ENCODE assay signal across 8 cellular contexts in the genomic region with DNA sequence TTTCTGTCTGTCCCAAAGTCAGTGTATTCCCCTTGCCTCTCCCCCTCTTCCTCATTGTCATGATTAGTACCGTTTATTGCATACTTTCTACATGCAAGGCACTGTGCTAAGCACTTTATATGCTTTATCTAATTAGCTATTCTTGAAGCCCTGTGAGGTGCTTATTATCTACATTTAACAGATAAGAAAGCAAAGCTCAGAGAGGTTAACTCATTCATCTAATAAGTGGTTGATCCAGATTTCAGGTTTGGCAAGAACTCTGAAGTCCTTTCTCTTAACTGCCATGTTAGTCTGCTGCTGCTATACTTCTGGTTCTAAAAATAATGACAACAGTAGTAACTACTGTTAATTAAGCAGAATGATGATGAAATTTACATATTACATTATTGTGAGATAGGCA. TPM values are rescaled to one million over a fixed set of nuclear protein-coding genes. Genes with fewer than 3 reads are reported as not detected.
A peak's percentile ranks its signal among the peaks of the same experiment; 100 is the strongest.
DNase-seq lines count a peak whose midpoint lies in the region.

No MANE protein-coding gene starts in this region.

- H3K27me3 ChIP-seq in layer of hippocampus (ENCODE audit: control insufficient read depth, insufficient read depth, low read length), result no peaks in the 10 kb centered on the region

- H3K27ac Mint-ChIP-seq in T-helper 1 cell treated with Interleukin-12 subunit alpha and Interleukin-12 subunit beta and Interleukin-4 antibody, amounts not matched to agents 30 μg/mL and 1 μg/mL, for 36 hours, result peak overlapping the region; percentile 91
- H3K27ac Mint-ChIP-seq in activated T-helper 1 cell treated with anti-CD3 and anti-CD28 coated beads, Interleukin-12 subunit alpha, Interleukin-12 subunit beta, Interleukin-2, Interleukin-4 antibody, amounts not matched to agents 30 ng/mL and 10 ng/mL and 1 ng/mL, durations not matched to agents 14 hours and 24 hours and 36 hours, result peak overlapping the region; percentile 94

- H3K36me3 Mint-ChIP-seq in T-helper 1 cell treated with Interleukin-12 subunit alpha and Interleukin-12 subunit beta and Interleukin-4 antibody, amounts not matched to agents 30 μg/mL and 1 μg/mL, for 36 hours (ENCODE audit: low read depth), result peaks cover 9% of the 10 kb centered on the region
- peaks cover 10% of the 10 kb centered on the region for H3K36me3 Mint-ChIP-seq in activated T-helper 1 cell treated with anti-CD3 and anti-CD28 coated beads, Interleukin-12 subunit alpha, Interleukin-12 subunit beta, Interleukin-2, Interleukin-4 antibody, amounts not matched to agents 30 ng/mL and 10 ng/mL and 1 ng/mL, durations not matched to agents 14 hours and 24 hours and 36 hours (ENCODE audit: low read depth)

- DNase-seq in T-helper 1 cell (no peak), superior temporal gyrus (ENCODE audit: extremely low spot score) (peak; percentile 35), posterior vena cava (ENCODE audit: low spot score) (no peak), islet precursor cell (no peak), AG20443 (ENCODE audit: low spot score) (no peak)
- DNase-seq in activated T-helper 1 cell treated with anti-CD3 and anti-CD28 coated beads, Interleukin-12 subunit alpha, Interleukin-12 subunit beta, Interleukin-2, Interleukin-4 antibody, amounts not matched to agents 30 ng/mL and 10 ng/mL and 1 ng/mL, durations not matched to agents 14 hours and 24 hours and 36 hours (ENCODE audit: low spot score), result no peak

- intact Hi-C loops in activated T-helper 1 cell treated with anti-CD3 and anti-CD28 coated beads, Interleukin-12 subunit alpha, Interleukin-12 subunit beta, Interleukin-2, Interleukin-4 antibody, amounts not matched to agents 30 ng/mL and 10 ng/mL and 1 ng/mL, durations not matched to agents 14 hours and 24 hours and 36 hours (cut with micrococcal nuclease), result loop anchor here (1.0 to 10.0 kb wide), 2 partner anchors 18 to 367 kb away; no protein-coding TSS in a partner anchor
- intact Hi-C loops in posterior vena cava (cut with DNase I), result no loop called here

- H3K4me1 Mint-ChIP-seq in T-helper 1 cell treated with Interleukin-12 subunit alpha and Interleukin-12 subunit beta and Interleukin-4 antibody, amounts not matched to agents 30 μg/mL and 1 μg/mL, for 36 hours (ENCODE audit: low read depth), result peaks cover 42% of the 10 kb centered on the region
- peaks cover 59% of the 10 kb centered on the region for H3K4me1 Mint-ChIP-seq in activated T-helper 1 cell treated with anti-CD3 and anti-CD28 coated beads, Interleukin-12 subunit alpha, Interleukin-12 subunit beta, Interleukin-2, Interleukin-4 antibody, amounts not matched to agents 30 ng/mL and 10 ng/mL and 1 ng/mL, durations not matched to agents 14 hours and 24 hours and 36 hours (ENCODE audit: low read depth)

- no peaks in the 10 kb centered on the region for H3K9me3 Mint-ChIP-seq in T-helper 1 cell treated with Interleukin-12 subunit alpha and Interleukin-12 subunit beta and Interleukin-4 antibody, amounts not matched to agents 30 μg/mL and 1 μg/mL, for 36 hours
- H3K9me3 Mint-ChIP-seq in activated T-helper 1 cell treated with anti-CD3 and anti-CD28 coated beads, Interleukin-12 subunit alpha, Interleukin-12 subunit beta, Interleukin-2, Interleukin-4 antibody, amounts not matched to agents 30 ng/mL and 10 ng/mL and 1 ng/mL, durations not matched to agents 14 hours and 24 hours and 36 hours, result no peaks in the 10 kb centered on the region

- peak overlapping the region; percentile 47 for H3K27ac ChIP-seq in layer of hippocampus (ENCODE audit: low read depth, low read length)

- no peaks in the 10 kb centered on the region for H3K27me3 Mint-ChIP-seq in T-helper 1 cell treated with Interleukin-12 subunit alpha and Interleukin-12 subunit beta and Interleukin-4 antibody, amounts not matched to agents 30 μg/mL and 1 μg/mL, for 36 hours (ENCODE audit: low read depth)
- no peaks in the 10 kb centered on the region for H3K27me3 Mint-ChIP-seq in activated T-helper 1 cell treated with anti-CD3 and anti-CD28 coated beads, Interleukin-12 subunit alpha, Interleukin-12 subunit beta, Interleukin-2, Interleukin-4 antibody, amounts not matched to agents 30 ng/mL and 10 ng/mL and 1 ng/mL, durations not matched to agents 14 hours and 24 hours and 36 hours (ENCODE audit: insufficient read depth)

- peak overlapping the region; percentile 68 for H3K4me3 Mint-ChIP-seq in T-helper 1 cell treated with Interleukin-12 subunit alpha and Interleukin-12 subunit beta and Interleukin-4 antibody, amounts not matched to agents 30 μg/mL and 1 μg/mL, for 36 hours
- peak overlapping the region; percentile 24 for H3K4me3 Mint-ChIP-seq in activated T-helper 1 cell treated with anti-CD3 and anti-CD28 coated beads, Interleukin-12 subunit alpha, Interleukin-12 subunit beta, Interleukin-2, Interleukin-4 antibody, amounts not matched to agents 30 ng/mL and 10 ng/mL and 1 ng/mL, durations not matched to agents 14 hours and 24 hours and 36 hours

RNA-seq across cellular contexts. Expression of a gene that starts 13.5 kb away (rescaled TPM):
- 144 and 149 TPM in 2 replicates for total RNA-seq in activated T-helper 1 cell treated with anti-CD3 and anti-CD28 coated beads, Interleukin-12 subunit alpha, Interleukin-12 subunit beta, Interleukin-2, Interleukin-4 antibody, amounts not matched to agents 30 ng/mL and 10 ng/mL and 1 ng/mL, durations not matched to agents 14 hours and 24 hours and 36 hours
- 100 to 1,000 TPM; 216 to 265 TPM for total RNA-seq in posterior vena cava

RNA-seq across cellular contexts. Expression of a gene that starts 49.4 kb away (rescaled TPM):
- total RNA-seq in activated T-helper 1 cell treated with anti-CD3 and anti-CD28 coated beads, Interleukin-12 subunit alpha, Interleukin-12 subunit beta, Interleukin-2, Interleukin-4 antibody, amounts not matched to agents 30 ng/mL and 10 ng/mL and 1 ng/mL, durations not matched to agents 14 hours and 24 hours and 36 hours, result 1.6 and 2.1 TPM in 2 replicates
- total RNA-seq in posterior vena cava, result 1 to 10 TPM; 3.5 to 4.0 TPM
